8 cellular contexts compared by ENCODE assay signal in the genomic region with DNA sequence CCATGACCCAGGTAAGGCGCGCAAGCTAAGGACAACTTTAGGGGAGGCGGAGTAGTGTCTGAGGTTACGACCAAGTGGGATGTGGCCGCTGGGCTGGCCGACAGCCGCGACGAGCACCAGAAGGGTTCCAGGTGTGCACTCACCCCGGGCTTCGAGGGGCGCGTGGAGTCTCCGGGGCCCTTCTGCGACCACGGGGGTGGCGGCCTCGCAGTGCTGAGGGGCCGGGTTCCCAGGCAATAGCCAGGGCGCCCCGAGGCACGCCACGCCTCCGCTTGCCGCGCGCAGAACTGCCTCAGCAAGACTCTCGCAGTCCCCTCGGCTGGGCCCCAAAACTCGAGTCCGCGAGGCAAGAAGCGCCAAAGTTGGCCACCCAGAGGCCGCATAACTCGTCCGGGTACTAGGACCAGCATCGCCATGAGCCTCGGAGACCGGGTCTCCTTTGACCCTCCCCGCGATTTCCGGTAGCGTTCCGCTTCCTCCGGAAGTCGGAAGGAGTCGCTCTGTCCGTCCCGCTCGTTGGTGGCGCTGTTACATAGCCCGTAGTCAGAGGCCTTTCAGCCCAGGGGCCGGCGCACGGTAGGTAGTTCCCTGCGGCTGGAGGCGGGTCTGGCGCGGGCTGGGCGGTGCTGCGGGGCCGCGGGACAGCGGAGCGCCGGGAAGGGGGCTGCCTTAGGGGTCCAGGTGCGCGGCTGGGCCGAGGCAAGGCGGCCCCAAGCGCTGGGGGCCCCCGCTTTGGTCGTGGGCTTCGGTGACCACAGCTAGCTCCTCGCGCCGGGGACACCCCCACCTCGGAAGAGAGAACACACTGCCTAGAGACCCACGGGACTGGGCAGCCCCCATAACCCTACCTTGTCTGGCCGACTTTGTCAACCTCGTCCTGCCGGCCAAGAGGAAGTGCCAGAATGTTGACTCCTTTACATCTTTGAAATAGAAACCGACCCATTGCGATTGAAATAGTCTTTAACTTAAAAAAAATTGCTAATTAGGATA. TPM values are rescaled to one million over a fixed set of nuclear protein-coding genes. Genes with fewer than 3 reads are reported as not detected.
DNase-seq lines count a peak whose midpoint lies in the region; ATAC-seq and TF ChIP-seq lines count a peak whose summit lies in the region.

A gene with protein sequence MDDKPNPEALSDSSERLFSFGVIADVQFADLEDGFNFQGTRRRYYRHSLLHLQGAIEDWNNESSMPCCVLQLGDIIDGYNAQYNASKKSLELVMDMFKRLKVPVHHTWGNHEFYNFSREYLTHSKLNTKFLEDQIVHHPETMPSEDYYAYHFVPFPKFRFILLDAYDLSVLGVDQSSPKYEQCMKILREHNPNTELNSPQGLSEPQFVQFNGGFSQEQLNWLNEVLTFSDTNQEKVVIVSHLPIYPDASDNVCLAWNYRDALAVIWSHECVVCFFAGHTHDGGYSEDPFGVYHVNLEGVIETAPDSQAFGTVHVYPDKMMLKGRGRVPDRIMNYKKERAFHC (plus strand): TSS at position 503 of the 990 bp plus-strand sequence. CDS start 7,333 bp downstream, outside the sequence.
A gene (minus strand): TSS at position 442 of the 990 bp plus-strand sequence. CDS start 26 bp downstream, at position 416.

- no TSS peak for BruUV-seq in PC-9 (replicated peaks; lab: Mats Ljungman, UMichigan)

- peak within 1 kb of the TSS; percentile 93 for H3K4me2 ChIP-seq in PC-9

- intact Hi-C loops in PC-9 (cut with micrococcal nuclease; ENCODE audit: unreplicated experiment), result no loop called here

- H3K27me3 Mint-ChIP-seq in activated T-cell treated with anti-CD3 and anti-CD28 coated beads, Interleukin-2, amount 50 U/mL, for 4 hours (ENCODE audit: low read depth), result no peaks in the 10 kb centered on the region

- TF ChIP-seq CTCF in PC-9 (conservative IDR thresholded peaks at IDR 0.05), result peak; percentile 41; the same call in 1 of the 2 replicates

- CTCF ChIA-PET in PC-9 (lab: Charles Lee), result no interaction called here

- H3K4me3 ChIP-seq in PC-9 (peak within 1 kb of the TSS; percentile 90), esophagus (ENCODE audit: low read depth in 1 of 2, low read length in 2 of 2) (peak within 1 kb of the TSS; percentile 94 to 99), mucosa of stomach (ENCODE audit: low read length) (peak within 1 kb of the TSS; percentile 72)

- H4K20me1 ChIP-seq in PC-9 (ENCODE audit: insufficient read depth), result no peaks in the 10 kb centered on the region

- peak; percentile 95 for ATAC-seq in GM21576 (IDR thresholded peaks at IDR 0.05; ENCODE audit: unreplicated experiment)
- ATAC-seq in activated T-cell treated with anti-CD3 and anti-CD28 coated beads, Interleukin-2, amount 50 U/mL, for 4 hours, result peak; percentile 98

- POLR2A ChIA-PET in PC-9 (lab: Charles Lee; ENCODE audit: unreplicated experiment), result interaction anchor here (0.6 kb wide), 1 partner anchor 61 kb away, joined by 8 read pairs; no protein-coding TSS in a partner anchor

- peaks cover 25% of the 10 kb centered on the region for H3K79me2 ChIP-seq in PC-9 (ENCODE audit: low read depth)

- no peaks in the 10 kb centered on the region for H3K27me3 ChIP-seq in PC-9 (ENCODE audit: insufficient read depth, low read depth)
- H3K27me3 ChIP-seq in esophagus (ENCODE audit: control insufficient read depth in 1 of 2, insufficient read depth in 2 of 2, low read length in 2 of 2), result no peaks in the 10 kb centered on the region
- no peaks in the 10 kb centered on the region for H3K27me3 ChIP-seq in mucosa of stomach (ENCODE audit: control insufficient read depth, insufficient read depth, low read length)

- H3K36me3 ChIP-seq in PC-9 (ENCODE audit: low read depth), result peaks cover 2% of the 10 kb centered on the region; the same call in 1 of the 2 replicates
- no peaks in the 10 kb centered on the region for H3K36me3 ChIP-seq in esophagus (ENCODE audit: control insufficient read depth in 2 of 2, insufficient read depth in 2 of 2, low read length in 1 of 2)
- no peaks in the 10 kb centered on the region for H3K36me3 ChIP-seq in mucosa of stomach (ENCODE audit: control insufficient read depth, insufficient read depth, low read length)

- no peaks in the 10 kb centered on the region for H3K9me2 ChIP-seq in PC-9 (ENCODE audit: insufficient read depth)

- H3K9me3 Mint-ChIP-seq in activated T-cell treated with anti-CD3 and anti-CD28 coated beads, Interleukin-2, amount 50 U/mL, for 4 hours, result no peaks in the 10 kb centered on the region

- no peak for TF ChIP-seq EP300 in Ishikawa (IDR thresholded peaks at IDR 0.05; ENCODE audit: borderline replicate concordance)

- H3K4me1 ChIP-seq in PC-9 (replicated peaks; ENCODE audit: insufficient read depth), result no peaks in the 10 kb centered on the region
- peaks cover 0 to 4% of the 10 kb centered on the region in 2 donors for H3K4me1 ChIP-seq in esophagus (ENCODE audit: control insufficient read depth in 2 of 2, insufficient read depth in 2 of 2, low read length in 1 of 2)
- peaks cover 13% of the 10 kb centered on the region for H3K4me1 ChIP-seq in mucosa of stomach (ENCODE audit: control insufficient read depth, insufficient read depth, low read length)

- H3K27ac ChIP-seq in PC-9, result 0 out of 2 replicates have a peak within 1 kb of the TSS, but pooled peaks have one; percentile 39
- H3K27ac ChIP-seq in esophagus (ENCODE audit: low read depth in 2 of 2, low read length in 1 of 2), result peak within 1 kb of the TSS; percentile 94 to 96

- peak; percentile 22 for DNase-seq in DMS53 treated with DMSO at 0.1 percent for 48 hours (lab: John Stamatoyannopoulos, UW; ENCODE audit: unreplicated experiment)
- peak; percentile 83 to 91 for DNase-seq in PC-9
- DNase-seq in activated T-cell treated with anti-CD3 and anti-CD28 coated beads, Interleukin-2, amount 50 U/mL, for 4 hours, result peak; percentile 82
- DNase-seq in stimulated activated CD8-positive, alpha-beta memory T cell treated with anti-CD3 and anti-CD28 coated beads, Interleukin-7, amount 100 ng/mL, for 1 hour (ENCODE audit: low read depth in 2 of 2), result peak; percentile 79 to 83

- H3F3A ChIP-seq in PC-9 (ENCODE audit: insufficient read depth, low read depth), result no peaks in the 10 kb centered on the region

- peak within 1 kb of the TSS; percentile 98 for H3K4me3 Mint-ChIP-seq in activated T-cell treated with anti-CD3 and anti-CD28 coated beads, Interleukin-2, amount 50 U/mL, for 4 hours

- H3K36me3 Mint-ChIP-seq in activated T-cell treated with anti-CD3 and anti-CD28 coated beads, Interleukin-2, amount 50 U/mL, for 4 hours (ENCODE audit: insufficient read depth), result peaks cover 13% of the 10 kb centered on the region

- no peak for TF ChIP-seq RAD21 in Ishikawa (IDR thresholded peaks at IDR 0.05; ENCODE audit: low read depth)

- peaks cover 57% of the 10 kb centered on the region for H3K4me1 Mint-ChIP-seq in activated T-cell treated with anti-CD3 and anti-CD28 coated beads, Interleukin-2, amount 50 U/mL, for 4 hours (ENCODE audit: low read depth)

- peak within 1 kb of the TSS; percentile 84 for H3K9ac ChIP-seq in mucosa of stomach (ENCODE audit: low read length)

- WGBS in esophagus, 2 donors, result 0% methylated on average over 81 to 84 of the region's 84 CpGs

- no peaks in the 10 kb centered on the region for H3K9me3 ChIP-seq in PC-9 (ENCODE audit: insufficient read depth, low read depth)
- no peaks in the 10 kb centered on the region for H3K9me3 ChIP-seq in esophagus (ENCODE audit: control insufficient read depth in 2 of 2, insufficient read depth in 1 of 2, low read depth in 1 of 2, low read length in 1 of 2)
- no peaks in the 10 kb centered on the region for H3K9me3 ChIP-seq in mucosa of stomach (ENCODE audit: control insufficient read depth, low read length)

- H2AFZ ChIP-seq in PC-9, result peak within 1 kb of the TSS; percentile 88

TF ChIP-seq in Ishikawa, 13 proteins besides CTCF, POLR2A, EP300 and RAD21 (continues in another document):
- peak; percentile 89 for TF ChIP-seq ZBTB7A (IDR thresholded peaks at IDR 0.05; ENCODE audit: low read depth)
- no peak for TF ChIP-seq CREB1 (IDR thresholded peaks at IDR 0.05; ENCODE audit: low read depth)
- peak; percentile 54 for TF ChIP-seq TCF12 (IDR thresholded peaks at IDR 0.05; ENCODE audit: low read depth)
- no peak for TF ChIP-seq TEAD4 (IDR thresholded peaks at IDR 0.05)
- TF ChIP-seq TAF1 (IDR thresholded peaks at IDR 0.05; ENCODE audit: low read depth), result peak; percentile 93
- TF ChIP-seq NFIC (IDR thresholded peaks at IDR 0.05), result no peak
- TF ChIP-seq, protein P1, sequence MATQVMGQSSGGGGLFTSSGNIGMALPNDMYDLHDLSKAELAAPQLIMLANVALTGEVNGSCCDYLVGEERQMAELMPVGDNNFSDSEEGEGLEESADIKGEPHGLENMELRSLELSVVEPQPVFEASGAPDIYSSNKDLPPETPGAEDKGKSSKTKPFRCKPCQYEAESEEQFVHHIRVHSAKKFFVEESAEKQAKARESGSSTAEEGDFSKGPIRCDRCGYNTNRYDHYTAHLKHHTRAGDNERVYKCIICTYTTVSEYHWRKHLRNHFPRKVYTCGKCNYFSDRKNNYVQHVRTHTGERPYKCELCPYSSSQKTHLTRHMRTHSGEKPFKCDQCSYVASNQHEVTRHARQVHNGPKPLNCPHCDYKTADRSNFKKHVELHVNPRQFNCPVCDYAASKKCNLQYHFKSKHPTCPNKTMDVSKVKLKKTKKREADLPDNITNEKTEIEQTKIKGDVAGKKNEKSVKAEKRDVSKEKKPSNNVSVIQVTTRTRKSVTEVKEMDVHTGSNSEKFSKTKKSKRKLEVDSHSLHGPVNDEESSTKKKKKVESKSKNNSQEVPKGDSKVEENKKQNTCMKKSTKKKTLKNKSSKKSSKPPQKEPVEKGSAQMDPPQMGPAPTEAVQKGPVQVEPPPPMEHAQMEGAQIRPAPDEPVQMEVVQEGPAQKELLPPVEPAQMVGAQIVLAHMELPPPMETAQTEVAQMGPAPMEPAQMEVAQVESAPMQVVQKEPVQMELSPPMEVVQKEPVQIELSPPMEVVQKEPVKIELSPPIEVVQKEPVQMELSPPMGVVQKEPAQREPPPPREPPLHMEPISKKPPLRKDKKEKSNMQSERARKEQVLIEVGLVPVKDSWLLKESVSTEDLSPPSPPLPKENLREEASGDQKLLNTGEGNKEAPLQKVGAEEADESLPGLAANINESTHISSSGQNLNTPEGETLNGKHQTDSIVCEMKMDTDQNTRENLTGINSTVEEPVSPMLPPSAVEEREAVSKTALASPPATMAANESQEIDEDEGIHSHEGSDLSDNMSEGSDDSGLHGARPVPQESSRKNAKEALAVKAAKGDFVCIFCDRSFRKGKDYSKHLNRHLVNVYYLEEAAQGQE (IDR thresholded peaks at IDR 0.05; ENCODE audit: low read depth), result no peak
- TF ChIP-seq, protein P2, sequence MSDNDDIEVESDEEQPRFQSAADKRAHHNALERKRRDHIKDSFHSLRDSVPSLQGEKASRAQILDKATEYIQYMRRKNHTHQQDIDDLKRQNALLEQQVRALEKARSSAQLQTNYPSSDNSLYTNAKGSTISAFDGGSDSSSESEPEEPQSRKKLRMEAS (IDR thresholded peaks at IDR 0.05), result peak; percentile 80

RNA-seq across cellular contexts. Expression of the first gene that starts in this region (rescaled TPM):
- 6.4 and 7.9 TPM in 2 replicates for total RNA-seq in PC-9 (2021)
- total RNA-seq in activated T-cell treated with anti-CD3 and anti-CD28 coated beads, Interleukin-2, amount 50 U/mL, for 4 hours, result 1 to 10 TPM; 5.9 to 7.7 (median 7.6) TPM
- 1 to 10 TPM; 3.5 to 6.5 TPM for polyA plus RNA-seq in esophagus

RNA-seq across cellular contexts. Expression of the second gene that starts in this region (rescaled TPM):
- total RNA-seq in PC-9 (2021), result 39.6 and 59.6 TPM in 2 replicates
- total RNA-seq in activated T-cell treated with anti-CD3 and anti-CD28 coated beads, Interleukin-2, amount 50 U/mL, for 4 hours, result 10 to 100 TPM; 54.7 to 56.2 (median 55.7) TPM
- 10 to 100 TPM in 1 of 2 donors, 1 to 10 TPM in 1; 4.9 to 14.3 TPM for polyA plus RNA-seq in esophagus

Comparison
In these comparisons a context has a peak if more than half of its experiments do, and no peak if none do; other contexts are left out.
1. Peak in every context shown above with its lines: DNase-seq, ATAC-seq, H3K4me3 ChIP-seq and H3K27ac ChIP-seq.
2. DNase-seq: peak in every context shown above with its lines; median percentile 87 in PC-9; 82 in activated T-cell treated with anti-CD3 and anti-CD28 coated beads, Interleukin-2, amount 50 U/mL, for 4 hours; 81 in stimulated activated CD8-positive, alpha-beta memory T cell treated with anti-CD3 and anti-CD28 coated beads, Interleukin-7, amount 100 ng/mL, for 1 hour; 22 in DMS53 treated with DMSO at 0.1 percent for 48 hours.